Comparison of ENCODE assay signal across 15 cellular contexts in genomic region chr12:34604631-34605509, GRCh38.
"Had no signal": no experiment of that assay in that cellular context is flagged by ENCODE, and none has a peak within 500 bp of the region (broad histone marks: within the 10 kb centered on the region; RNA-seq: fewer than 3 reads in every experiment).

No MANE protein-coding gene starts in this region.

- H3K4me1 ChIP-seq: adrenal gland, colonic mucosa, foreskin keratinocyte, tibial nerve had no signal

- H3K4me3 ChIP-seq: adrenal gland, cardiac muscle cell, colonic mucosa, tibial nerve had no signal

- H3K9me3 ChIP-seq: colonic mucosa had no signal

- H3K27me3 ChIP-seq: adrenal gland, cardiac muscle cell, colonic mucosa, foreskin keratinocyte, tibial nerve had no signal

- H3K27ac ChIP-seq: adrenal gland, cardiac muscle cell, colonic mucosa, foreskin keratinocyte, tibial nerve had no signal

- ATAC-seq: foreskin keratinocyte; stimulated activated memory B cell treated with anti-CD40 and anti-IgM and Interleukin-4, amounts not matched to agents 10 μg/mL and 1 μg/mL and 100 μg/mL, for 72 hours had no signal

- DNase-seq: activated CD4-positive, alpha-beta T cell treated with anti-CD3 and anti-CD28 coated beads, Interleukin-2, amount 50 U/mL, for 1 hour; activated T-cell treated with anti-CD3 and anti-CD28 coated beads for 4 hours; colonic mucosa; effector CD4-positive, alpha-beta T cell; foreskin keratinocyte; glutamatergic neuron; hypothalamus; kidney glomerular epithelial cell; stimulated activated CD4-positive, alpha-beta T cell treated with anti-CD3 and anti-CD28 coated beads, Interleukin-2, amount 100 ng/mL, for 48 hours; SW 1271 had no signal

- H3K27me3 Mint-ChIP-seq: stimulated activated memory B cell treated with anti-CD40 and anti-IgM and Interleukin-4, amounts not matched to agents 10 μg/mL and 1 μg/mL and 100 μg/mL, for 72 hours had no signal

- H3K4me1 Mint-ChIP-seq: neural crest cell; stimulated activated memory B cell treated with anti-CD40 and anti-IgM and Interleukin-4, amounts not matched to agents 10 μg/mL and 1 μg/mL and 100 μg/mL, for 72 hours had no signal

- H3K36me3 Mint-ChIP-seq: stimulated activated memory B cell treated with anti-CD40 and anti-IgM and Interleukin-4, amounts not matched to agents 10 μg/mL and 1 μg/mL and 100 μg/mL, for 72 hours had no signal

- H3K4me3 Mint-ChIP-seq: neural crest cell; stimulated activated memory B cell treated with anti-CD40 and anti-IgM and Interleukin-4, amounts not matched to agents 10 μg/mL and 1 μg/mL and 100 μg/mL, for 72 hours had no signal

- H3K27ac Mint-ChIP-seq: stimulated activated memory B cell treated with anti-CD40 and anti-IgM and Interleukin-4, amounts not matched to agents 10 μg/mL and 1 μg/mL and 100 μg/mL, for 72 hours had no signal

- H3K9me3 Mint-ChIP-seq: neural crest cell had no signal

- H3K36me3 ChIP-seq: adrenal gland, cardiac muscle cell, colonic mucosa, tibial nerve had no signal
